In the genomic region with DNA sequence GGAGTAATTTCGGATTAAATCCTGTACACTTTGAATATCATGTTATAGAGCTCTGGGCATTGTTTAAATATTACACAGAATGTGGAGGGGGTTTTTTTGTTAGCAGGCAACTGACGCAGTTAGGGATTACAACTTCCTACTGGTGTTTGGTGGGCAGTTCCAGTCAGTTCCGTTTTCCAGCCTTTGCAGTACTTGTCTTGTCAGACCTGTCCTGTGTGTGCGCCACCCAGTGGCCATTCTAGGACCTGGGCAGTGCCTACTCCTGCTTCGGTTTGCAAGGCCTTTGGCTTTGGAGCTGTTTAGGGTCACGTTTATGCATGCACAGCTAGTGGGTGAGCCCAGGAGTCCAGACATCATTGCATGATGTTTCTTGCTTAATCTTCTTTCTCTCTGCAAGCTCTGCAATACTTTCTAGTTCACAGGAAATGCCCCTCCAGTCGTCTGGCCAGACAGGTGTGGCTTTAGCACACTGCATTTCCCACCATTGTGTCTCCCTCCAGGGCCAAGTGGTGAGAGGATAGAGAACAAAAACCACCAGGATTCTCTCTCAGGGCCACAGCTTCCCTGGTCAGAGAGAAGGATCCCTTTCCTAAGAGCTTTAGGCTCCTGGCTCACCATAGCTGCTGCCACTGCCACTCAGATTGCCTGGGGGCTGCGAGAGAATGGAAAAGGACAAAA, we compare ENCODE assay signal across 1 cellular context.
TF ChIP-seq lines count a peak whose summit lies in the region.

No MANE protein-coding gene starts in this region.

TF ChIP-seq in K562, 482 proteins besides CTCF, POLR2A, EP300 and RAD21 (continued from another document):
- TF ChIP-seq TEAD4 (IDR thresholded peaks at IDR 0.05; ENCODE audit: low read length) (no peak), TEAD4 (CRISPR knock-in tag; IDR thresholded peaks at IDR 0.05; ENCODE audit: borderline replicate concordance) (no peak), XRCC5 (IDR thresholded peaks at IDR 0.05; ENCODE audit: low read depth, low read length) (peak; percentile 74; the same call in 1 of the 2 replicates), ILF3 (IDR thresholded peaks at IDR 0.05; ENCODE audit: borderline replicate concordance) (no peak), ZNF695 (CRISPR knock-in tag; IDR thresholded peaks at IDR 0.05) (no peak), ZNF224 (CRISPR knock-in tag; IDR thresholded peaks at IDR 0.05) (no peak), ZNF644 (tag; IDR thresholded peaks at IDR 0.05; ENCODE audit: low read depth) (no peak), SPI1 (IDR thresholded peaks at IDR 0.05; ENCODE audit: borderline replicate concordance, low read depth, low read length) (peak; percentile 86), GABPA (tag; conservative IDR thresholded peaks at IDR 0.05; ENCODE audit: low read depth) (0 out of 2 replicates have a peak, but pooled peaks have one; percentile 30), ZNF551 (CRISPR knock-in tag; IDR thresholded peaks at IDR 0.05) (no peak), GABPB2 (CRISPR knock-in tag; conservative IDR thresholded peaks at IDR 0.05) (no peak), ZNF253 (CRISPR knock-in tag; conservative IDR thresholded peaks at IDR 0.05) (no peak), ZNF184 (CRISPR knock-in tag; IDR thresholded peaks at IDR 0.05) (no peak), TCF7 (IDR thresholded peaks at IDR 0.05; ENCODE audit: borderline replicate concordance) (no peak), BDP1 (IDR thresholded peaks at IDR 0.05; ENCODE audit: insufficient read depth, insufficient read length) (no peak)
